ENCODE assay signal across 16 cellular contexts in genomic region chr7:7265057-7265456, GRCh38.
DNase-seq lines count a peak whose midpoint lies in the region; ATAC-seq and TF ChIP-seq lines count a peak whose summit lies in the region.
"Had no signal": no experiment of that assay in that cellular context is flagged by ENCODE, and none has a peak within 500 bp of the region (broad histone marks: within the 10 kb centered on the region; RNA-seq: fewer than 3 reads in every experiment).

No MANE protein-coding gene starts in this region.

- no peak overlapping the region for H3K4me2 ChIP-seq in parathyroid adenoma (ENCODE audit: low read length)
- H3K4me2 ChIP-seq: GM23338 had no signal

- no peaks in the 10 kb centered on the region for H3K36me3 ChIP-seq in parathyroid adenoma (ENCODE audit: control insufficient read depth, insufficient read depth, low read length)
- H3K36me3 ChIP-seq in gastrocnemius medialis = no peaks in the 10 kb centered on the region
- H3K36me3 ChIP-seq: thyroid gland had no signal

- peak overlapping the region; percentile 4 for H2AFZ ChIP-seq in parathyroid adenoma
- H2AFZ ChIP-seq: GM23338 had no signal

- H3K79me2 ChIP-seq in parathyroid adenoma = no peaks in the 10 kb centered on the region

- no peaks in the 10 kb centered on the region for H3K9me3 ChIP-seq in parathyroid adenoma (ENCODE audit: control insufficient read depth, low read length)
- H3K9me3 ChIP-seq in gastrocnemius medialis = no peaks in the 10 kb centered on the region
- H3K9me3 ChIP-seq: thyroid gland had no signal

- no peak for TF ChIP-seq CTCF in parathyroid adenoma (IDR thresholded peaks at IDR 0.05)
- TF ChIP-seq CTCF in gastrocnemius medialis (IDR thresholded peaks at IDR 0.05 in 4 of 5, conservative IDR thresholded peaks at IDR 0.05 in 1 of 5) = no peak

- H3K27ac ChIP-seq in parathyroid adenoma (peak overlapping the region; percentile 70), gastrocnemius medialis (no peak overlapping the region)
- H3K27ac ChIP-seq: RWPE1, thyroid gland had no signal

- intact Hi-C loops in gastrocnemius medialis (cut with DNase I; ENCODE audit: low total_unique reads) = no loop called here

- no peak for TF ChIP-seq POLR2A in gastrocnemius medialis (IDR thresholded peaks at IDR 0.05)

- peaks cover 28% of the 10 kb centered on the region for H3K4me1 ChIP-seq in parathyroid adenoma
- no peaks in the 10 kb centered on the region for H3K4me1 ChIP-seq in gastrocnemius medialis

- H3K9ac ChIP-seq in parathyroid adenoma = no peak overlapping the region

- DNase-seq in EL = peak; percentile 14
- peak; percentile 74 to 96 for DNase-seq in NCI-H446 (lab: John Stamatoyannopoulos, UW)
- peak; percentile 61 for DNase-seq in fibroblast of gingiva (ENCODE audit: low read depth)
- DNase-seq in NCI-H187 treated with DMSO at 0.1 percent for 48 hours (lab: John Stamatoyannopoulos, UW) = no peak
- DNase-seq in HuH-7.5 (ENCODE audit: low spot score) = no peak
- no peak for DNase-seq in gastrocnemius medialis
- DNase-seq: activated naive CD4-positive, alpha-beta T cell; effector CD4-positive, alpha-beta T cell; NCI-H82; stimulated activated CD4-positive, alpha-beta T cell treated with anti-CD3 and anti-CD28 coated beads, Interleukin-4, amount 100 ng/mL, for 1 hour had no signal

- no peak overlapping the region for H3K4me3 ChIP-seq in parathyroid adenoma (ENCODE audit: low read depth, low read length)
- no peak overlapping the region for H3K4me3 ChIP-seq in gastrocnemius medialis
- H3K4me3 ChIP-seq: GM23338, thyroid gland had no signal

- no peak for ATAC-seq in HG03469 (IDR thresholded peaks at IDR 0.05; ENCODE audit: unreplicated experiment)
- ATAC-seq in gastrocnemius medialis = no peak
- ATAC-seq: activated CD4-positive, CD25-positive, alpha-beta regulatory T cell treated with anti-CD3 and anti-CD28 coated beads, Interleukin-2, amount 50 U/mL, for 24 hours; GM23338 had no signal

- in situ Hi-C loops in gastrocnemius medialis (cut with MboI; ENCODE audit: low sequenced_read_pairs in 4 of 4) = no loop called here

- H3K27me3 ChIP-seq in parathyroid adenoma (ENCODE audit: control insufficient read depth, insufficient read depth, low read length) = no peaks in the 10 kb centered on the region
- H3K27me3 ChIP-seq in gastrocnemius medialis = no peaks in the 10 kb centered on the region
- H3K27me3 ChIP-seq: thyroid gland had no signal

Comparison
In these comparisons a context has a peak if more than half of its experiments do, and no peak if none do; other contexts are left out.
1. DNase-seq: peak in EL (single experiment), NCI-H446 (2 of 2) and fibroblast of gingiva (single experiment); none in NCI-H187 treated with DMSO at 0.1 percent for 48 hours (single experiment), HuH-7.5 (single experiment) and gastrocnemius medialis (0 of 2).